ENCODE assay signal across 9 cellular contexts in genomic region chr9:34501889-34502425, GRCh38. TPM values are rescaled to one million over a fixed set of nuclear protein-coding genes. Genes with fewer than 3 reads are reported as not detected.
DNase-seq lines count a peak whose midpoint lies in the region; ATAC-seq and TF ChIP-seq lines count a peak whose summit lies in the region.
"Had no signal": no experiment of that assay in that cellular context is flagged by ENCODE, and none has a peak within 500 bp of the region (broad histone marks: within the 10 kb centered on the region; RNA-seq: fewer than 3 reads in every experiment).

No MANE protein-coding gene starts in this region.

- ATAC-seq in PC-3 (peak; percentile 77), GM18907 (IDR thresholded peaks at IDR 0.05; ENCODE audit: unreplicated experiment) (no peak), GM21825 (IDR thresholded peaks at IDR 0.05; ENCODE audit: unreplicated experiment) (no peak), GM18868 (IDR thresholded peaks at IDR 0.05; ENCODE audit: unreplicated experiment) (no peak)

- no peaks in the 10 kb centered on the region for H3K36me3 Mint-ChIP-seq in nephron progenitor cell (ENCODE audit: low read depth)

- 0 out of 2 replicates have a peak, but pooled peaks cover 5% of the 10 kb centered on the region for H4K20me1 ChIP-seq in PC-3 (ENCODE audit: low read length)

- H3K9ac ChIP-seq in PC-3 (ENCODE audit: low read length) = no peak overlapping the region

- TF ChIP-seq CTCF in PC-3 (conservative IDR thresholded peaks at IDR 0.05; ENCODE audit: low read depth, low read length) (peak; percentile 38), fibroblast of pulmonary artery (IDR thresholded peaks at IDR 0.05; ENCODE audit: low read length, missing control alignments) (peak; percentile 52), nephron progenitor cell (IDR thresholded peaks at IDR 0.05) (peak; percentile 27)

- no peak overlapping the region for H3K4me3 Mint-ChIP-seq in nephron progenitor cell

- H3K4me1 Mint-ChIP-seq in nephron progenitor cell = no peaks in the 10 kb centered on the region

- H3K27me3 ChIP-seq in PC-3 (ENCODE audit: low read length) = no peaks in the 10 kb centered on the region

- H3K27ac Mint-ChIP-seq in nephron progenitor cell = no peak overlapping the region

- H2AFZ ChIP-seq in PC-3 (ENCODE audit: low read length) = no peak overlapping the region

- CTCF ChIA-PET in PC-3 (lab: Charles Lee) = interaction anchor here (0.6 to 2.9 kb wide), 8 partner anchors 24 to 1182 kb away, joined by 3 to 15 read pairs (median 6); no protein-coding TSS in a partner anchor

- H3K79me2 ChIP-seq in PC-3 (ENCODE audit: low read length) = no peaks in the 10 kb centered on the region

- intact Hi-C loops in PC-3 (cut with micrococcal nuclease) = loop anchor here (2.0 to 5.0 kb wide), 2 partner anchors 65 to 90 kb away; no protein-coding TSS in a partner anchor

- DNase-seq in C1 segment of cervical spinal cord (lab: John Stamatoyannopoulos, UW) = peak; percentile 30 to 98 (median 90)
- DNase-seq in PC-3 = peak; percentile 82
- DNase-seq in fibroblast of pulmonary artery (ENCODE audit: low read depth) = peak; percentile 89
- DNase-seq in nephron progenitor cell = no peak
- DNase-seq in UCSD-AML1 (lab: John Stamatoyannopoulos, UW; ENCODE audit: unreplicated experiment) = no peak
- DNase-seq: activated CD4-positive, alpha-beta T cell treated with anti-CD3 and anti-CD28 coated beads, Interleukin-2, amount 50 U/mL, for 1 hour had no signal

- H3K9me3 ChIP-seq in PC-3 (ENCODE audit: low read length) = no peaks in the 10 kb centered on the region

- H3K27ac ChIP-seq in PC-3 (ENCODE audit: low read length) = no peak overlapping the region

- no peak overlapping the region for H3K4me3 ChIP-seq in PC-3 (ENCODE audit: low read length)
- no peak overlapping the region for H3K4me3 ChIP-seq in fibroblast of pulmonary artery (replicated peaks; ENCODE audit: low read depth, low read length)

- H3K9me3 Mint-ChIP-seq in nephron progenitor cell = no peaks in the 10 kb centered on the region

- H3K4me1 ChIP-seq in PC-3 (ENCODE audit: insufficient read depth, low read length) = peaks cover 31% of the 10 kb centered on the region

- no peaks in the 10 kb centered on the region for H3K36me3 ChIP-seq in PC-3 (ENCODE audit: low read depth, low read length)

- H3K27me3 Mint-ChIP-seq in nephron progenitor cell (ENCODE audit: low read depth, poor library complexity) = peaks cover 46% of the 10 kb centered on the region

- no TSS peak for BruUV-seq in PC-3 (replicated peaks; lab: Mats Ljungman, UMichigan)

- H3K4me2 ChIP-seq in PC-3 (ENCODE audit: low read length) = peak overlapping the region; percentile 57

- POLR2A ChIA-PET in PC-3 (lab: Charles Lee; ENCODE audit: unreplicated experiment) = interaction anchor here (0.5 kb wide), 2 partner anchors 35 to 168 kb away, joined by 3 to 5 read pairs; no protein-coding TSS in a partner anchor

- no peaks in the 10 kb centered on the region for H3K9me2 ChIP-seq in PC-3 (replicated peaks; ENCODE audit: low read length)

- no peaks in the 10 kb centered on the region for H3F3A ChIP-seq in PC-3 (ENCODE audit: low read length, unreplicated experiment)

RNA-seq across cellular contexts. Expression of gene ENHO, which starts 20.8 kb away (rescaled TPM):
- total RNA-seq in PC-3 (2014; rRNA removed) = 1.3 and 2.0 TPM in 2 replicates

RNA-seq across cellular contexts. Expression of gene DNAI1, which starts 43.4 kb away (rescaled TPM):
- total RNA-seq in PC-3 (2014; rRNA removed) = not detected in 2 replicates

RNA-seq across cellular contexts. Expression of gene FAM219A, which starts 43.6 kb away (rescaled TPM):
- total RNA-seq in PC-3 (2014; rRNA removed) = 15.2 and 17.1 TPM in 2 replicates

Comparison
In these comparisons a context has a peak if more than half of its experiments do, and no peak if none do; other contexts are left out.
1. DNase-seq: peak in C1 segment of cervical spinal cord (14 of 14), PC-3 (single experiment) and fibroblast of pulmonary artery (single experiment); none in nephron progenitor cell (single experiment) and UCSD-AML1 (single experiment).
2. Peak in every context shown above with its lines, with median percentiles within 50 percentile points of each other: CTCF ChIP-seq.